Comparison of ENCODE assay signal across 8 cellular contexts in genomic region chr19:6092329-6093286, GRCh38. TPM values are rescaled to one million over a fixed set of nuclear protein-coding genes. Genes with fewer than 3 reads are reported as not detected.
A peak's percentile ranks its signal among the peaks of the same experiment; 100 is the strongest.
DNase-seq lines count a peak whose midpoint lies in the region; ATAC-seq and TF ChIP-seq lines count a peak whose summit lies in the region.

No MANE protein-coding gene starts in this region.

- peak in 1 of 4 experiments; percentile 33 for TF ChIP-seq CTCF in uterus (IDR thresholded peaks at IDR 0.05)

- CTCF ChIA-PET in activated CD4-positive, alpha-beta memory T cell treated with anti-CD3 and anti-CD28 coated beads for 36 hours (lab: Charles Lee) = no interaction called here
- CTCF ChIA-PET in CD4-positive, alpha-beta memory T cell (lab: Charles Lee; ENCODE audit: partially characterized antibody) = no interaction called here

- peak overlapping the region; percentile 98 to 99 for H3K27ac ChIP-seq in esophagus (ENCODE audit: low read depth in 2 of 2, low read length in 1 of 2)
- H3K27ac ChIP-seq in uterus = peak overlapping the region; percentile 84 to 93
- no peak overlapping the region for H3K27ac ChIP-seq in CD4-positive, alpha-beta memory T cell (ENCODE audit: low read depth, low read length)

- H3K9me3 Mint-ChIP-seq in activated CD4-positive, alpha-beta memory T cell treated with anti-CD3 and anti-CD28 coated beads for 36 hours = no peaks in the 10 kb centered on the region
- peaks cover 0 to 3% (median 0%) of the 10 kb centered on the region in 8 donors for H3K9me3 Mint-ChIP-seq in CD4-positive, alpha-beta memory T cell

- peak in 1 of 2 donors; percentile 13 for TF ChIP-seq POLR2A in uterus (IDR thresholded peaks at IDR 0.05)

- no peak overlapping the region for H3K4me3 Mint-ChIP-seq in activated CD4-positive, alpha-beta memory T cell treated with anti-CD3 and anti-CD28 coated beads for 36 hours
- no peak overlapping the region for H3K4me3 Mint-ChIP-seq in CD4-positive, alpha-beta memory T cell

- H3K27ac Mint-ChIP-seq in activated CD4-positive, alpha-beta memory T cell treated with anti-CD3 and anti-CD28 coated beads for 36 hours = no peak overlapping the region
- peak overlapping the region in 1 of 7 donors; percentile 7 for H3K27ac Mint-ChIP-seq in CD4-positive, alpha-beta memory T cell

- no peaks in the 10 kb centered on the region for H3K36me3 Mint-ChIP-seq in activated CD4-positive, alpha-beta memory T cell treated with anti-CD3 and anti-CD28 coated beads for 36 hours
- no peaks in the 10 kb centered on the region for H3K36me3 Mint-ChIP-seq in CD4-positive, alpha-beta memory T cell

- 35 to 41% methylated on average over 40 of the region's 40 CpGs for WGBS in esophagus, 2 donors

- peak overlapping the region; percentile 54 for H3K9ac ChIP-seq in NT2/D1 (ENCODE audit: insufficient read length, low read depth)

- H3K4me3 ChIP-seq in NT2/D1 (ENCODE audit: insufficient read length, low read depth) (peak overlapping the region; percentile 22), esophagus (ENCODE audit: low read depth in 1 of 2, low read length in 2 of 2) (peak overlapping the region in 1 of 2 donors; percentile 29), uterus (peak overlapping the region; percentile 7 to 26)
- H3K4me3 ChIP-seq in CD4-positive, alpha-beta memory T cell (ENCODE audit: low read length in 2 of 2) = no peak overlapping the region

- no peak for ATAC-seq in HG02678 (IDR thresholded peaks at IDR 0.05; ENCODE audit: unreplicated experiment)

- H3K4me1 Mint-ChIP-seq in activated CD4-positive, alpha-beta memory T cell treated with anti-CD3 and anti-CD28 coated beads for 36 hours (ENCODE audit: low read depth) = peaks cover 7% of the 10 kb centered on the region
- H3K4me1 Mint-ChIP-seq in CD4-positive, alpha-beta memory T cell = peaks cover 3 to 8% (median 6%) of the 10 kb centered on the region in 4 donors

- intact Hi-C loops in uterus (cut with DNase I; ENCODE audit: low total_unique reads) = no loop called here
- intact Hi-C loops in activated CD4-positive, alpha-beta memory T cell treated with anti-CD3 and anti-CD28 coated beads for 36 hours (cut with micrococcal nuclease) = no loop called here
- intact Hi-C loops in CD4-positive, alpha-beta memory T cell (cut with micrococcal nuclease) = no loop called here

- H3K27me3 ChIP-seq in NT2/D1 (ENCODE audit: insufficient read depth, insufficient read length) (peaks cover 20% of the 10 kb centered on the region), esophagus (ENCODE audit: control insufficient read depth in 1 of 2, insufficient read depth in 2 of 2, low read length in 2 of 2) (no peaks in the 10 kb centered on the region), uterus (no peaks in the 10 kb centered on the region)
- no peaks in the 10 kb centered on the region for H3K27me3 ChIP-seq in CD4-positive, alpha-beta memory T cell (ENCODE audit: insufficient read depth, low read length)

- DNase-seq in H4 (ENCODE audit: low spot score) (peak; percentile 94), NT2/D1 (ENCODE audit: low read depth, low spot score) (peak; percentile 39), midbrain (lab: John Stamatoyannopoulos, UW) (peak; percentile 21), uterus (peak; percentile 74 to 78)
- no peak for DNase-seq in activated CD4-positive, alpha-beta memory T cell treated with anti-CD3 and anti-CD28 coated beads for 36 hours
- DNase-seq in CD4-positive, alpha-beta memory T cell = no peak

- H3K4me1 ChIP-seq in NT2/D1 (ENCODE audit: insufficient read depth, insufficient read length) = peaks cover 6% of the 10 kb centered on the region
- H3K4me1 ChIP-seq in esophagus (ENCODE audit: control insufficient read depth in 2 of 2, insufficient read depth in 2 of 2, low read length in 1 of 2) = peaks cover 5 to 13% of the 10 kb centered on the region in 2 donors
- H3K4me1 ChIP-seq in uterus = peaks cover 0 to 3% of the 10 kb centered on the region in 2 donors
- H3K4me1 ChIP-seq in CD4-positive, alpha-beta memory T cell (ENCODE audit: insufficient read depth, low read length) = peaks cover 4% of the 10 kb centered on the region

- H3K27me3 Mint-ChIP-seq in activated CD4-positive, alpha-beta memory T cell treated with anti-CD3 and anti-CD28 coated beads for 36 hours = peaks cover 3% of the 10 kb centered on the region
- H3K27me3 Mint-ChIP-seq in CD4-positive, alpha-beta memory T cell = peaks cover 0 to 1% of the 10 kb centered on the region in 2 donors

- H3K9me3 ChIP-seq in NT2/D1 (ENCODE audit: insufficient read depth, low read length) = no peaks in the 10 kb centered on the region
- no peaks in the 10 kb centered on the region for H3K9me3 ChIP-seq in esophagus (ENCODE audit: control insufficient read depth in 2 of 2, insufficient read depth in 1 of 2, low read depth in 1 of 2, low read length in 1 of 2)
- no peaks in the 10 kb centered on the region for H3K9me3 ChIP-seq in uterus
- H3K9me3 ChIP-seq in CD4-positive, alpha-beta memory T cell (ENCODE audit: control insufficient read depth in 1 of 2, low read length in 2 of 2) = no peaks in the 10 kb centered on the region

- POLR2A ChIA-PET in activated CD4-positive, alpha-beta memory T cell treated with anti-CD3 and anti-CD28 coated beads for 36 hours (lab: Charles Lee) = no interaction called here
- POLR2A ChIA-PET in CD4-positive, alpha-beta memory T cell (lab: Charles Lee; ENCODE audit: partially characterized antibody) = no interaction called here

- no peaks in the 10 kb centered on the region for H3K36me3 ChIP-seq in NT2/D1 (ENCODE audit: insufficient read depth, insufficient read length, low read length)
- peaks cover 0 to 2% of the 10 kb centered on the region in 2 donors for H3K36me3 ChIP-seq in esophagus (ENCODE audit: control insufficient read depth in 2 of 2, insufficient read depth in 2 of 2, low read length in 1 of 2)
- no peaks in the 10 kb centered on the region for H3K36me3 ChIP-seq in uterus
- no peaks in the 10 kb centered on the region for H3K36me3 ChIP-seq in CD4-positive, alpha-beta memory T cell (ENCODE audit: insufficient read depth, low read length)

RNA-seq across cellular contexts. Expression of gene RFX2, which starts 17.7 kb away (rescaled TPM):
- 4.9 and 5.7 TPM in 2 replicates for total RNA-seq in H4 (2014; rRNA removed; shearing (Covaris generic))
- polyA plus RNA-seq in esophagus = 1 to 10 TPM; 5.3 to 8.8 TPM
- total RNA-seq in uterus = 10 to 100 TPM; 10.5 to 77.9 (median 22.8) TPM
- 1 to 10 TPM; 6.5 to 7.9 TPM for total RNA-seq in activated CD4-positive, alpha-beta memory T cell treated with anti-CD3 and anti-CD28 coated beads for 36 hours
- total RNA-seq in CD4-positive, alpha-beta memory T cell = 1 to 10 TPM; 5.6 to 6.7 TPM
- polyA plus RNA-seq in CD4-positive, alpha-beta memory T cell = 1 to 10 TPM; 3.6 to 6.0 TPM

RNA-seq across cellular contexts. Expression of gene ACSBG2, which starts 42.9 kb away (rescaled TPM):
- not detected in 2 replicates for total RNA-seq in H4 (2014; rRNA removed; shearing (Covaris generic))
- polyA plus RNA-seq in esophagus = under 1 TPM in 1 of 2 donors, not detected in 1; 0.12 TPM
- total RNA-seq in uterus = not detected
- total RNA-seq in activated CD4-positive, alpha-beta memory T cell treated with anti-CD3 and anti-CD28 coated beads for 36 hours = not detected
- not detected for total RNA-seq in CD4-positive, alpha-beta memory T cell
- polyA plus RNA-seq in CD4-positive, alpha-beta memory T cell = not detected

Comparison
In these comparisons a context has a peak if more than half of its experiments do, and no peak if none do; other contexts are left out.
1. DNase-seq: peak in H4 (single experiment), NT2/D1 (single experiment), midbrain (single experiment) and uterus (2 of 2); none in activated CD4-positive, alpha-beta memory T cell treated with anti-CD3 and anti-CD28 coated beads for 36 hours (single experiment) and CD4-positive, alpha-beta memory T cell (0 of 5).
2. H3K4me3 ChIP-seq: peak in NT2/D1 (single experiment) and uterus (2 of 2); none in CD4-positive, alpha-beta memory T cell (0 of 2).